ENCODE assay signal across 9 cellular contexts in the genomic region with DNA sequence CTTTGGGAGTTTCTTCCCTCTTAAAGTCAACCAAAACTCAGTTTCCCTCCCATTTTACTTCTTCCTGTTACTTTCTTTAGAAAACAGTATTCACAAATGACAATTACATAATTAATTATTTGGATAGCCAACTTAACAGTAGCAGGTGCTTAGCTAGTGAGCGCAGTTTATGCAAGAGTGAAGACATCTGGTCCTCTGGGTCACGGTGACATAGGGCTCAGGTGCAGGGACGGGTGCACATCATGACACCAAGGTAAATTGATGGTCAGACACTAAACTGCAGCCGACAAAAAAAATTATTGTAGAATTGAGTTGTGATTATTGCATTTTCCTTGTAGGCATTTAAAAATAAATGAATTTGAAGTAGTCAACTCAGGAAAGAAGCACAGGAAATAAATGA.
"Had no signal": no experiment of that assay in that cellular context is flagged by ENCODE, and none has a peak within 500 bp of the region (broad histone marks: within the 10 kb centered on the region; RNA-seq: fewer than 3 reads in every experiment).

No MANE protein-coding gene starts in this region.

- DNase-seq: GOT3, H7, HFFc6, KBM-7 had no signal

- H3K27ac ChIP-seq: HL-60 had no signal

- ATAC-seq: HCT116, HepG2 had no signal

- H3K27ac Mint-ChIP-seq: HFFc6, IgD-negative memory B cell had no signal

- H3K4me3 ChIP-seq: HAP-1 had no signal

- H3K36me3 ChIP-seq: HAP-1 had no signal

- H3K4me1 ChIP-seq: HAP-1 had no signal

- H3K36me3 Mint-ChIP-seq: IgD-negative memory B cell had no signal

- H3K4me3 Mint-ChIP-seq: HFFc6, IgD-negative memory B cell had no signal

- H3K4me1 Mint-ChIP-seq: IgD-negative memory B cell had no signal

- H3K27me3 Mint-ChIP-seq: IgD-negative memory B cell had no signal
